ENCODE assay signal across 8 cellular contexts in genomic region chr17:73710095-73710592, GRCh38.
DNase-seq lines count a peak whose midpoint lies in the region; ATAC-seq and TF ChIP-seq lines count a peak whose summit lies in the region.

No MANE protein-coding gene starts in this region.

- H3K36me3 ChIP-seq in BJ (ENCODE audit: control insufficient read depth, insufficient read depth, low read length) (no peaks in the 10 kb centered on the region), HAP-1 (replicated peaks) (no peaks in the 10 kb centered on the region), OCI-LY7 (ENCODE audit: insufficient read depth, low read length) (no peaks in the 10 kb centered on the region), osteoblast (ENCODE audit: insufficient read depth, low read length) (no peaks in the 10 kb centered on the region), upper lobe of left lung (no peaks in the 10 kb centered on the region)

- no peak for TF ChIP-seq POLR2A in upper lobe of left lung (IDR thresholded peaks at IDR 0.05)

- in situ Hi-C loops in HAP-1 (cut with MboI; ENCODE audit: low sequenced_read_pairs), result no loop called here

- peaks cover 7% of the 10 kb centered on the region for H3K4me1 Mint-ChIP-seq in activated T-cell treated with anti-CD3 and anti-CD28 coated beads, Interleukin-2, amount 50 U/mL, for 72 hours (ENCODE audit: low read depth)

- H3K27me3 Mint-ChIP-seq in activated T-cell treated with anti-CD3 and anti-CD28 coated beads, Interleukin-2, amount 50 U/mL, for 72 hours (ENCODE audit: low read depth), result peaks cover 5% of the 10 kb centered on the region

- H3K4me2 ChIP-seq in OCI-LY7 (ENCODE audit: low read length) (peak overlapping the region; percentile 73), osteoblast (ENCODE audit: insufficient read depth, low read length) (no peak overlapping the region)

- 14 to 16% methylated on average over 14 to 15 of the region's 15 CpGs for WGBS in upper lobe of left lung, 2 donors

- H3K27me3 ChIP-seq in BJ (ENCODE audit: control insufficient read depth, insufficient read depth, low read length), result no peaks in the 10 kb centered on the region
- H3K27me3 ChIP-seq in HAP-1 (ENCODE audit: low read depth), result peaks cover 6% of the 10 kb centered on the region; the same call in 1 of the 2 replicates
- H3K27me3 ChIP-seq in osteoblast (ENCODE audit: insufficient read depth, low read length), result no peaks in the 10 kb centered on the region
- H3K27me3 ChIP-seq in upper lobe of left lung, result no peaks in the 10 kb centered on the region

- ATAC-seq in activated T-cell treated with anti-CD3 and anti-CD28 coated beads, Interleukin-2, amount 50 U/mL, for 72 hours (replicated peaks in 1 of 2), result peak; percentile 41 to 42
- ATAC-seq in upper lobe of left lung (ENCODE audit: low FRiP score in 2 of 2) (peak; percentile 73 to 79), HG03521 (IDR thresholded peaks at IDR 0.05; ENCODE audit: unreplicated experiment) (no peak)

- POLR2A ChIA-PET in BJ (lab: Charles Lee), result no interaction called here
- POLR2A ChIA-PET in OCI-LY7 (lab: Charles Lee), result interaction anchor here (0.9 to 6.3 kb wide), 7 partner anchors 9 to 303 kb away, joined by 3 to 53 read pairs (median 5); no protein-coding TSS in a partner anchor

- H3K4me1 ChIP-seq in HAP-1 (no peaks in the 10 kb centered on the region), OCI-LY7 (ENCODE audit: insufficient read depth, low read length, poor library complexity, severe bottlenecking) (peaks cover 29% of the 10 kb centered on the region), osteoblast (ENCODE audit: insufficient read depth, low read length) (no peaks in the 10 kb centered on the region), upper lobe of left lung (peaks cover 0 to 6% (median 1%) of the 10 kb centered on the region in 4 donors)

- no peak overlapping the region for H3K4me3 ChIP-seq in BJ (ENCODE audit: low read depth, low read length)
- no peak overlapping the region for H3K4me3 ChIP-seq in HAP-1
- H3K4me3 ChIP-seq in OCI-LY7 (ENCODE audit: low read depth, low read length, poor library complexity, severe bottlenecking), result peak overlapping the region; percentile 59
- no peak overlapping the region for H3K4me3 ChIP-seq in fibroblast of villous mesenchyme (ENCODE audit: low read depth, low read length)
- H3K4me3 ChIP-seq in osteoblast (ENCODE audit: insufficient read depth, low read length), result no peak overlapping the region
- no peak overlapping the region for H3K4me3 ChIP-seq in upper lobe of left lung

- H4K20me1 ChIP-seq in OCI-LY7 (ENCODE audit: insufficient read depth, low read length) (no peaks in the 10 kb centered on the region), osteoblast (ENCODE audit: insufficient read depth, low read length) (no peaks in the 10 kb centered on the region)

- H3K27ac Mint-ChIP-seq in activated T-cell treated with anti-CD3 and anti-CD28 coated beads, Interleukin-2, amount 50 U/mL, for 72 hours, result no peak overlapping the region

- no peak overlapping the region for H3K4me3 Mint-ChIP-seq in activated T-cell treated with anti-CD3 and anti-CD28 coated beads, Interleukin-2, amount 50 U/mL, for 72 hours

- no peaks in the 10 kb centered on the region for H3K9me2 ChIP-seq in OCI-LY7 (ENCODE audit: insufficient read depth, low read length)

- H3K9me3 Mint-ChIP-seq in activated T-cell treated with anti-CD3 and anti-CD28 coated beads, Interleukin-2, amount 50 U/mL, for 72 hours, result no peaks in the 10 kb centered on the region

- H2AFZ ChIP-seq in OCI-LY7 (ENCODE audit: low read length) (no peak overlapping the region; the same call in 1 of the 2 replicates), osteoblast (ENCODE audit: low read length) (peak overlapping the region; percentile 29)

- no TSS peak for BruUV-seq in OCI-LY7 (replicated peaks; lab: Mats Ljungman, UMichigan)

- H3K27ac ChIP-seq in OCI-LY7 (ENCODE audit: low read depth, low read length, poor library complexity, severe bottlenecking) (peak overlapping the region; percentile 76), osteoblast (ENCODE audit: low read depth, low read length) (no peak overlapping the region), upper lobe of left lung (no peak overlapping the region)

- CTCF ChIA-PET in BJ (lab: Yijun Ruan, JAX), result interaction anchor here (0.8 to 1.2 kb wide), 3 partner anchors 10 to 281 kb away, joined by 3 to 6 read pairs (median 4); no protein-coding TSS in a partner anchor
- CTCF ChIA-PET in OCI-LY7 (lab: Charles Lee; ENCODE audit: unreplicated experiment), result interaction anchor here (0.6 to 1.9 kb wide), 10 partner anchors 10 to 281 kb away, joined by 3 to 5 read pairs (median 4); no protein-coding TSS in a partner anchor

- H3K36me3 Mint-ChIP-seq in activated T-cell treated with anti-CD3 and anti-CD28 coated beads, Interleukin-2, amount 50 U/mL, for 72 hours (ENCODE audit: insufficient read depth in 2 of 2), result no peaks in the 10 kb centered on the region

- DNase-seq in BJ (ENCODE audit: low read depth) (no peak), HAP-1 (ENCODE audit: low spot score in 2 of 2) (peak; percentile 34 to 83), OCI-LY7 (ENCODE audit: low spot score) (peak; percentile 60), fibroblast of villous mesenchyme (ENCODE audit: low read depth) (peak; percentile 36), osteoblast (ENCODE audit: insufficient read length, low spot score, missing footprints) (peak; percentile 90), upper lobe of left lung (peak; percentile 56 to 81)
- DNase-seq in activated T-cell treated with anti-CD3 and anti-CD28 coated beads, Interleukin-2, amount 50 U/mL, for 72 hours, result peak; percentile 64 to 67

- H3K9me3 ChIP-seq in HAP-1 (no peaks in the 10 kb centered on the region), OCI-LY7 (ENCODE audit: low read length) (0 out of 2 replicates have a peak, but pooled peaks cover 5% of the 10 kb centered on the region), osteoblast (ENCODE audit: low read depth, low read length) (no peaks in the 10 kb centered on the region), upper lobe of left lung (peaks cover 0 to 3% (median 0%) of the 10 kb centered on the region in 4 donors)

- no peak for TF ChIP-seq EP300 in upper lobe of left lung (IDR thresholded peaks at IDR 0.05)

- TF ChIP-seq CTCF in BJ (IDR thresholded peaks at IDR 0.05; ENCODE audit: insufficient read depth, low read depth, low read length) (peak; percentile 54), OCI-LY7 (conservative IDR thresholded peaks at IDR 0.05; ENCODE audit: low read length) (peak; percentile 95), fibroblast of villous mesenchyme (IDR thresholded peaks at IDR 0.05; ENCODE audit: insufficient read depth, low read depth, low read length) (peak; percentile 73), osteoblast (IDR thresholded peaks at IDR 0.05; ENCODE audit: extremely low read depth, low read depth, low read length) (peak; percentile 67), upper lobe of left lung (IDR thresholded peaks at IDR 0.05) (peak; percentile 59 to 84 (median 76))

- intact Hi-C loops in OCI-LY7 (cut with micrococcal nuclease; ENCODE audit: unreplicated experiment), result loop anchor here (1.0 to 2.0 kb wide), 2 partner anchors 53 to 281 kb away; no protein-coding TSS in a partner anchor

- H3K79me2 ChIP-seq in OCI-LY7 (ENCODE audit: insufficient read depth, low read depth, low read length) (no peaks in the 10 kb centered on the region), osteoblast (ENCODE audit: insufficient read depth, low read length) (no peaks in the 10 kb centered on the region)
